1 cellular context compared by ENCODE assay signal in the genomic region with DNA sequence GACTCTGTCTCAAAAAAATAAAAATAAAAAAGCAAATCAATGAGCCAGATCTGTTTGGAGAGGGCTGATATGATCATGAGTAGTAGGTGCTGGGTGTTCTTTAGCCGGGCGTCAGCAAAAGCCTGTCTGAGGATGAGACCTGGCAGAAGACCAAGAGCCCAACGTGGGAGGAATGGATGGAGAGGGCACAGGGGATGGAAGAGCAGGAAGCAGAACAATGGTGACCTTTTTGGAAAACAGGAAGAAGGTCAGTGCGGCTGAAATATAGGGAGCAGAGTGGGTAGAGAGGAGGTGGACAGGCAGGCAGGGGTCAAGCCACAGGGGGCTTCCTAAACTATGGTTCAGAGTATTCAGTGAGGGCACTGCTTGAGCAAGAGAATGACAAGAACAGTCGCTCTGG.
TF ChIP-seq lines count a peak whose summit lies in the region.

No MANE protein-coding gene starts in this region.

TF ChIP-seq in GM12878, 131 proteins besides CTCF, POLR2A, EP300 and RAD21 (continued from another document):
- TF ChIP-seq, protein P1, sequence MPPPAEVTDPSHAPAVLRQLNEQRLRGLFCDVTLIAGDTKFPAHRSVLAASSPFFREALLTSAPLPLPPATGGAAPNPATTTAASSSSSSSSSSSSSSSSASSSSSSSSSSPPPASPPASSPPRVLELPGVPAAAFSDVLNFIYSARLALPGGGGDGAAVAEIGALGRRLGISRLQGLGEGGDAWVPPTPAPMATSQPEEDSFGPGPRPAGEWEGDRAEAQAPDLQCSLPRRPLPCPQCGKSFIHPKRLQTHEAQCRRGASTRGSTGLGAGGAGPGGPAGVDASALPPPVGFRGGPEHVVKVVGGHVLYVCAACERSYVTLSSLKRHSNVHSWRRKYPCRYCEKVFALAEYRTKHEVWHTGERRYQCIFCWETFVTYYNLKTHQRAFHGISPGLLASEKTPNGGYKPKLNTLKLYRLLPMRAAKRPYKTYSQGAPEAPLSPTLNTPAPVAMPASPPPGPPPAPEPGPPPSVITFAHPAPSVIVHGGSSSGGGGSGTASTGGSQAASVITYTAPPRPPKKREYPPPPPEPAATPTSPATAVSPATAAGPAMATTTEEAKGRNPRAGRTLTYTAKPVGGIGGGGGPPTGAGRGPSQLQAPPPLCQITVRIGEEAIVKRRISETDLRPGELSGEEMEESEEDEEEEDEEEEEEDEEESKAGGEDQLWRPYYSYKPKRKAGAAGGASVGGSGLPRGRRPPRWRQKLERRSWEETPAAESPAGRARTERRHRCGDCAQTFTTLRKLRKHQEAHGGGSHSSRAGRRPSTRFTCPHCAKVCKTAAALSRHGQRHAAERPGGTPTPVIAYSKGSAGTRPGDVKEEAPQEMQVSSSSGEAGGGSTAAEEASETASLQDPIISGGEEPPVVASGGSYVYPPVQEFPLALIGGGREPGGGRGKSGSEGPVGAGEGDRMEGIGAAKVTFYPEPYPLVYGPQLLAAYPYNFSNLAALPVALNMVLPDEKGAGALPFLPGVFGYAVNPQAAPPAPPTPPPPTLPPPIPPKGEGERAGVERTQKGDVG (CRISPR knock-in tag; IDR thresholded peaks at IDR 0.05), result no peak
- no peak for TF ChIP-seq TAF1 (IDR thresholded peaks at IDR 0.05; ENCODE audit: borderline replicate concordance, low read depth, low read length)
- TF ChIP-seq FOXK2 (IDR thresholded peaks at IDR 0.05), result no peak
- TF ChIP-seq, protein P2, sequence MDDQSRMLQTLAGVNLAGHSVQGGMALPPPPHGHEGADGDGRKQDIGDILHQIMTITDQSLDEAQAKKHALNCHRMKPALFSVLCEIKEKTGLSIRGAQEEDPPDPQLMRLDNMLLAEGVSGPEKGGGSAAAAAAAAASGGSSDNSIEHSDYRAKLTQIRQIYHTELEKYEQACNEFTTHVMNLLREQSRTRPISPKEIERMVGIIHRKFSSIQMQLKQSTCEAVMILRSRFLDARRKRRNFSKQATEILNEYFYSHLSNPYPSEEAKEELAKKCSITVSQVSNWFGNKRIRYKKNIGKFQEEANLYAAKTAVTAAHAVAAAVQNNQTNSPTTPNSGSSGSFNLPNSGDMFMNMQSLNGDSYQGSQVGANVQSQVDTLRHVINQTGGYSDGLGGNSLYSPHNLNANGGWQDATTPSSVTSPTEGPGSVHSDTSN (IDR thresholded peaks at IDR 0.05; ENCODE audit: insufficient replicate concordance, low read depth, low read length), result no peak
